In the genomic region with DNA sequence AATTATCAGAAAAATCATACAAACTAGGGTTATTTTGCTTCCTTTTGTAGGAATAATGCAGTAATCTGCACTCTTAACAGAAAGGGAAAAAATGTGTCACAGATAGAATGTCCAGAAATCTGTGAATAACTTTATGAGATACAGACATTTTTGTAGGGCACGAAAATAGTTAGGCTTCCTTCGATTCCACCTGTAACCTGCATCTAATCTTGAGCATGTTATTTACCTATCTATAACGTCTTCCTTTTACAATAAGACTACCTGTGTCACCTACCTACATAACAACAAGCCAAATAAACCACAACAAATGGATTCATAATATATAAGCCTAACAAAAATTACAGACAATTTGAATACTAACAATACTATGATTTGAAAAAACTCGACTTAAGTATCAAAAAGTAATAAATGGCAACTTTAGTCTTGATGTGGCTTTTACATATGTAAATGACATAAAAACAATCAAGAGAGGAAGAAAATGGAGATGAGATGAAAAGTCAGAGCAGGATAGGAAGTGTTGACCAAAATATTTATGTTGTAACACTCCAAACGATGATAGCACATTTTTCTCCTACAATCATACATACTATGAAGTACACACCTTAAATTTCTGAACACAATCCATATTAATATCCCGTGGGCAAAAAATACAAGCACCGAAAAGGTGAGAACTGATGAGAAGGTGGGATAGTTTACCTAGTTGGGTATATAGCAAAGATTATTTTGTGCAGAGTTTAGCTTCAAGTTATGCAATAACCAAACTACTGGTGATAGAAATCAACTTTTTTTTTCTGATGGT, we compare ENCODE assay signal across 1 cellular context.
TF ChIP-seq lines count a peak whose summit lies in the region.

No MANE protein-coding gene starts in this region.

TF ChIP-seq in GM12878, 131 proteins besides CTCF, POLR2A, EP300 and RAD21:
- TF ChIP-seq DPF2 (IDR thresholded peaks at IDR 0.05): no peak
- TF ChIP-seq ATF2 (IDR thresholded peaks at IDR 0.05; ENCODE audit: low read length): no peak
- TF ChIP-seq TARDBP (IDR thresholded peaks at IDR 0.05; ENCODE audit: borderline replicate concordance): no peak
- TF ChIP-seq, protein P1, sequence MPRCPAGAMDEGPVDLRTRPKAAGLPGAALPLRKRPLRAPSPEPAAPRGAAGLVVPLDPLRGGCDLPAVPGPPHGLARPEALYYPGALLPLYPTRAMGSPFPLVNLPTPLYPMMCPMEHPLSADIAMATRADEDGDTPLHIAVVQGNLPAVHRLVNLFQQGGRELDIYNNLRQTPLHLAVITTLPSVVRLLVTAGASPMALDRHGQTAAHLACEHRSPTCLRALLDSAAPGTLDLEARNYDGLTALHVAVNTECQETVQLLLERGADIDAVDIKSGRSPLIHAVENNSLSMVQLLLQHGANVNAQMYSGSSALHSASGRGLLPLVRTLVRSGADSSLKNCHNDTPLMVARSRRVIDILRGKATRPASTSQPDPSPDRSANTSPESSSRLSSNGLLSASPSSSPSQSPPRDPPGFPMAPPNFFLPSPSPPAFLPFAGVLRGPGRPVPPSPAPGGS (IDR thresholded peaks at IDR 0.05; ENCODE audit: borderline replicate concordance, insufficient read depth, low read depth, low read length, poor library complexity, severe bottlenecking): no peak
